ENCODE assay signal across 25 cellular contexts in genomic region chr1:20873311-20873710, GRCh38.
"Had no signal": no experiment of that assay in that cellular context is flagged by ENCODE, and none has a peak within 500 bp of the region (broad histone marks: within the 10 kb centered on the region; RNA-seq: fewer than 3 reads in every experiment).

No MANE protein-coding gene starts in this region.

- DNase-seq: activated CD4-positive, alpha-beta memory T cell treated with anti-CD3 and anti-CD28 coated beads for 36 hours; activated CD4-positive, alpha-beta T cell treated with anti-CD3 and anti-CD28 coated beads for 48 hours; activated CD8-positive, alpha-beta memory T cell treated with anti-CD3 and anti-CD28 coated beads, Interleukin-2, amount 50 U/mL, for 4 hours; activated effector memory CD4-positive, alpha-beta T cell treated with anti-CD3 and anti-CD28 coated beads, Interleukin-2, amount 50 U/mL, for 16 hours; activated naive CD4-positive, alpha-beta T cell treated with anti-CD3 and anti-CD28 coated beads, Interleukin-2, amount 10 ng/mL, durations not matched to agents 7 days and 5 days; activated T-cell treated with anti-CD3 and anti-CD28 coated beads, Interleukin-2, amount 50 U/mL, for 1 hour; amygdala; central memory CD4-positive, alpha-beta T cell; endodermal cell; glutamatergic neuron; left lung; lower lobe of right lung; mesenchymal stem cell; naive thymus-derived CD8-positive, alpha-beta T cell; occipital lobe; stimulated activated CD4-positive, alpha-beta T cell treated with anti-CD3 and anti-CD28 coated beads, Interleukin-15, amount 100 ng/mL, for 24 hours; stimulated activated CD4-positive, alpha-beta T cell treated with anti-CD3 and anti-CD28 coated beads, Interleukin-2, amount 100 ng/mL, for 24 hours; stimulated activated naive CD4-positive, alpha-beta T cell; tibial artery; upper lobe of right lung; WERI-Rb-1 had no signal

- H3K9me3 ChIP-seq: left lung, lower lobe of right lung, right atrium auricular region, suprapubic skin, tibial artery, upper lobe of right lung had no signal

- ATAC-seq: activated CD4-positive, CD25-positive, alpha-beta regulatory T cell treated with anti-CD3 and anti-CD28 coated beads, Interleukin-2, amount 50 U/mL, for 24 hours; esophagus mucosa; left lung; lower lobe of right lung; naive thymus-derived CD8-positive, alpha-beta T cell; upper lobe of right lung had no signal

- H3K4me3 ChIP-seq: left lung, lower lobe of right lung, right atrium auricular region, suprapubic skin, tibial artery, upper lobe of right lung had no signal

- H3K27me3 ChIP-seq: left lung, right atrium auricular region, suprapubic skin, tibial artery, upper lobe of right lung had no signal

- H3K36me3 ChIP-seq: right atrium auricular region had no signal

- H3K4me1 ChIP-seq: left lung, lower lobe of right lung, right atrium auricular region, suprapubic skin, tibial artery, upper lobe of right lung had no signal

- H3K27ac ChIP-seq: left lung, lower lobe of right lung, right atrium auricular region, suprapubic skin, tibial artery, upper lobe of right lung, WERI-Rb-1 had no signal
